In the genomic region with DNA sequence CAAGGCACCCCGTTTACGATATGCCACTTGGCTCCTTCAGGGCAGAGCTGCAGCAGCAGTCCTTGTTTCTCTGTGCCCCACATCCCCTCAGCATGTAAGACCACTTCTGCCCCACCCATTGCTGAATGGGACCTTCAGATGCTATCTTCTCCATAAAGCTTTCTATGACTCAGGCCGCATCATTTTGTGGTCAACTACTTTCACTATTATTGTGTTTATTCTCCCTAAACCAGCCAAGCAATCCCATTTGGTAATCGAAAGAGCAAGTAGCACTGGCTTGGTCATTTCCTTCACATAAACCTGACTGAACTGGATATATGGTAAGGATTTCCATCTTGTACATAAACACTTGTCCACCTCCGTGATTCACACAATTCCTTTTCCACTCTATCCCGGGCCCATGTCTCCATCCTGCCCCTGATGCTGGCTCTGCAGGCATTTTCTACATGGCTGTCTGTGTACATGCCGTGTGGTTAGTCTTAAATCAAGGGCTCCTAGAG, we compare ENCODE assay signal across 8 cellular contexts. TPM values are rescaled to one million over a fixed set of nuclear protein-coding genes. Genes with fewer than 3 reads are reported as not detected.
DNase-seq lines count a peak whose midpoint lies in the region; ATAC-seq, FAIRE-seq and TF ChIP-seq lines count a peak whose summit lies in the region.

No MANE protein-coding gene starts in this region.

- in situ Hi-C loops in Caki2 (cut with HindIII; ENCODE audit: low pct_unique_long_range_greater_than_20kb, low sequenced_read_pairs) (no loop called here), KBM-7 (cut with MboI; ENCODE audit: low pct_unique_long_range_greater_than_20kb, low sequenced_read_pairs) (no loop called here), GM12878 (cut with MboI) (no loop called here)

- H3K9me3 ChIP-seq in GM12878 (replicated peaks; ENCODE audit: control insufficient read depth, insufficient read depth, low read length) (no peaks in the 10 kb centered on the region; the same call in 2 of the 3 replicates), pancreas (no peaks in the 10 kb centered on the region), kidney (ENCODE audit: control insufficient read depth in 1 of 2, low read length in 2 of 2) (no peaks in the 10 kb centered on the region), endodermal cell (ENCODE audit: control insufficient read depth, low read length) (no peaks in the 10 kb centered on the region)

- TF ChIP-seq POLR2A in GM12878 (IDR thresholded peaks at IDR 0.05; ENCODE audit: low read depth, low read length) = no peak

- no peaks in the 10 kb centered on the region for H3K9me3 Mint-ChIP-seq in endodermal cell

- no peak overlapping the region for H3K4me3 Mint-ChIP-seq in endodermal cell

- peak; percentile 48 to 91; a peak in 2 of 4 replicates for TF ChIP-seq EP300 in GM12878 (IDR thresholded peaks at IDR 0.05; ENCODE audit: borderline replicate concordance in 1 of 2, control insufficient read depth in 1 of 2, low read depth in 2 of 2, low read length in 2 of 2)

- no peaks in the 10 kb centered on the region for H3K36me3 Mint-ChIP-seq in endodermal cell (ENCODE audit: low read depth)

- peak overlapping the region; percentile 93 for H3K4me2 ChIP-seq in GM12878 (ENCODE audit: control insufficient read depth, insufficient read depth)

- H3K27me3 ChIP-seq in GM12878 (replicated peaks in 1 of 2; ENCODE audit: control insufficient read depth in 2 of 2, insufficient read depth in 2 of 2, low read length in 1 of 2) = no peaks in the 10 kb centered on the region
- no peaks in the 10 kb centered on the region for H3K27me3 ChIP-seq in pancreas
- H3K27me3 ChIP-seq in endodermal cell (ENCODE audit: control insufficient read depth, insufficient read depth, low read length, poor library complexity, severe bottlenecking) = no peaks in the 10 kb centered on the region

- ATAC-seq in GM21447 (IDR thresholded peaks at IDR 0.05; ENCODE audit: unreplicated experiment) (peak; percentile 59), GM12878 (peak; percentile 85), pancreas (no peak)

- H2AFZ ChIP-seq in GM12878 (ENCODE audit: control insufficient read depth, low read depth, low read length) = peak overlapping the region; percentile 19

- CTCF ChIA-PET in GM12878 (lab: Yijun Ruan, JAX) = interaction anchor here (1.0 to 2.1 kb wide), 5 partner anchors 16 to 126 kb away, joined by 3 to 10 read pairs (median 3); no protein-coding TSS in a partner anchor

- H3K36me3 ChIP-seq in GM12878 (ENCODE audit: control insufficient read depth in 2 of 2, insufficient read depth in 2 of 2, low read length in 1 of 2) (no peaks in the 10 kb centered on the region), pancreas (no peaks in the 10 kb centered on the region), kidney (ENCODE audit: control insufficient read depth in 1 of 2, insufficient read depth in 2 of 2, low read length in 2 of 2) (no peaks in the 10 kb centered on the region), endodermal cell (ENCODE audit: control insufficient read depth, insufficient read depth, low read length) (no peaks in the 10 kb centered on the region)

- H3K79me2 ChIP-seq in GM12878 (ENCODE audit: control insufficient read depth, insufficient read depth, low read length) = no peaks in the 10 kb centered on the region

- peak overlapping the region; percentile 93 for H3K27ac ChIP-seq in GM12878 (ENCODE audit: control insufficient read depth, insufficient read depth)
- peak overlapping the region in 1 of 4 donors; percentile 7 for H3K27ac ChIP-seq in pancreas
- H3K27ac ChIP-seq in kidney (ENCODE audit: low read depth in 2 of 2, low read length in 2 of 2) = no peak overlapping the region
- no peak overlapping the region for H3K27ac ChIP-seq in endodermal cell (ENCODE audit: low read depth, low read length)

- DNase-seq in Caki2 (ENCODE audit: low read depth) = peak; percentile 68
- DNase-seq in KBM-7 = peak; percentile 30
- DNase-seq in GM12878 (ENCODE audit: low read depth, low spot score) = peak; percentile 88
- DNase-seq in pancreas = no peak
- DNase-seq in nucleus accumbens (lab: John Stamatoyannopoulos, UW) = no peak
- DNase-seq in kidney = no peak
- DNase-seq in endodermal cell = no peak

- H3K4me1 ChIP-seq in GM12878 (ENCODE audit: control insufficient read depth, insufficient read depth, low read length) = peaks cover 55% of the 10 kb centered on the region
- H3K4me1 ChIP-seq in pancreas = peaks cover 0 to 3% (median 0%) of the 10 kb centered on the region in 3 donors
- peaks cover 9 to 16% of the 10 kb centered on the region in 2 donors for H3K4me1 ChIP-seq in kidney (ENCODE audit: control insufficient read depth in 1 of 2, insufficient read depth in 1 of 2, low read depth in 1 of 2, low read length in 2 of 2)
- H3K4me1 ChIP-seq in endodermal cell (ENCODE audit: control insufficient read depth, insufficient read depth, low read length) = peaks cover 9% of the 10 kb centered on the region

- H3K4me1 Mint-ChIP-seq in endodermal cell = peaks cover 23% of the 10 kb centered on the region

- H3K27me3 Mint-ChIP-seq in endodermal cell (ENCODE audit: insufficient read depth) = no peaks in the 10 kb centered on the region

- TF ChIP-seq RAD21 in GM12878 (IDR thresholded peaks at IDR 0.05; ENCODE audit: insufficient read depth, low read depth, low read length) = peak; percentile 32

- RAD21 ChIA-PET in GM12878 (lab: Charles Lee; ENCODE audit: unreplicated experiment) = interaction anchor here (0.6 to 4.4 kb wide), 9 partner anchors 15 to 605 kb away, joined by 3 to 24 read pairs (median 4); a partner anchor contains a TSS

- TF ChIP-seq CTCF in GM12878 (IDR thresholded peaks at IDR 0.05 in 2 of 3, conservative IDR thresholded peaks at IDR 0.05 in 1 of 3; ENCODE audit: control insufficient read depth in 2 of 3, extremely low read depth in 1 of 3, insufficient read depth in 1 of 3, low read depth in 3 of 3, low read length in 3 of 3) = no peak
- TF ChIP-seq CTCF in pancreas (IDR thresholded peaks at IDR 0.05) = no peak
- no peak for TF ChIP-seq CTCF in kidney (IDR thresholded peaks at IDR 0.05; ENCODE audit: borderline replicate concordance, extremely low read depth, insufficient read depth)
- TF ChIP-seq CTCF in endodermal cell (conservative IDR thresholded peaks at IDR 0.05) = no peak

- peak overlapping the region; percentile 44; the same call in 1 of the 2 replicates for H3K4me3 ChIP-seq in GM12878
- no peak overlapping the region for H3K4me3 ChIP-seq in pancreas
- no peak overlapping the region for H3K4me3 ChIP-seq in kidney (ENCODE audit: low read length in 2 of 2)
- H3K4me3 ChIP-seq in endodermal cell (ENCODE audit: low read length) = no peak overlapping the region

- peak overlapping the region; percentile 60 for H3K9ac ChIP-seq in GM12878 (ENCODE audit: control insufficient read depth, insufficient read depth, low read length)
- no peak overlapping the region for H3K9ac ChIP-seq in kidney (ENCODE audit: low read length in 2 of 2)
- H3K9ac ChIP-seq in endodermal cell (ENCODE audit: extremely low read depth, low read length, poor library complexity, severe bottlenecking) = no peak overlapping the region

- no TSS peak for BruUV-seq in GM12878 (replicated peaks; lab: Mats Ljungman, UMichigan)

- no peak overlapping the region for H3K27ac Mint-ChIP-seq in endodermal cell

- intact Hi-C loops in GM12878 (cut with micrococcal nuclease; ENCODE audit: unreplicated experiment) = loop anchor here (1.0 to 10.0 kb wide), 3 partner anchors 37 to 287 kb away; a partner anchor contains a TSS
- intact Hi-C loops in pancreas (cut with DNase I) = no loop called here
- intact Hi-C loops in kidney (cut with DNase I) = no loop called here

- SMC1A ChIA-PET in GM12878 (lab: Charles Lee; ENCODE audit: uncharacterized antibody, unreplicated experiment) = interaction anchor here (0.7 to 5.0 kb wide), 19 partner anchors 10 to 288 kb away, joined by 3 to 51 read pairs (median 4); a partner anchor contains a TSS

- WGBS in GM12878 (ENCODE audit: insufficient coverage, insufficient replicate concordance, low lambda C conversion rate, missing lambda C conversion rate) = 4% methylated on average over 7 of the region's 7 CpGs
- 77 to 80% methylated on average over 7 of the region's 7 CpGs for WGBS in pancreas, 2 donors
- WGBS in endodermal cell (ENCODE audit: insufficient coverage in 1 of 2, insufficient read length in 1 of 2), 2 experiments = 80 to 91% methylated on average over 3 to 7 of the region's 7 CpGs

- POLR2A ChIA-PET in GM12878 (lab: Charles Lee) = interaction anchor here (1.3 to 1.4 kb wide), 3 partner anchors 16 to 59 kb away, joined by 5 to 8 read pairs (median 5); no protein-coding TSS in a partner anchor

- FAIRE-seq in GM12878 (lab: Jason Lieb, UNC) (peak; percentile 35), pancreas (lab: Jason Lieb, UNC) (no peak), kidney (lab: Jason Lieb, UNC) (no peak)

- H4K20me1 ChIP-seq in GM12878 (ENCODE audit: control insufficient read depth, insufficient read depth) = no peaks in the 10 kb centered on the region

RNA-seq across cellular contexts. Expression of a gene that starts 25.7 kb away (rescaled TPM):
- total RNA-seq in Caki2 (2014; rRNA removed; shearing (Covaris generic); ENCODE audit: low replicate concordance) = 0.23 and 4.0 TPM in 2 replicates
- total RNA-seq in GM12878 (2013; cell fraction: nucleolus; rRNA removed) = 2.2 and 2.5 TPM in 2 replicates
- 0.11 and 0.23 TPM in 2 replicates for total RNA-seq in GM12878 (2014; rRNA removed)
- 0.28 and 0.31 TPM in 2 replicates for total RNA-seq in GM12878 (2014; rRNA removed; fragmentation: Illumina TruSeq; extraction: Trizol)
- 0.18 TPM in 1 of 2 replicates, not detected in the other for total RNA-seq in GM12878 (2021)
- not detected for polyA plus RNA-seq in GM12878 (2011; ENCODE audit: low read depth)
- 0.07 and 0.10 TPM in 2 replicates for polyA plus RNA-seq in GM12878 (2011; rRNA removed)
- 0.18 and 0.21 TPM in 2 replicates for polyA plus RNA-seq in GM12878 (2011; cell fraction: cytosol; rRNA removed)
- 0.15 and 0.34 TPM in 2 replicates for polyA plus RNA-seq in GM12878 (2011; cell fraction: nucleus; rRNA removed)
- 0.15 and 0.24 TPM in 2 replicates for polyA plus RNA-seq in GM12878 (2012)
- 0.16 TPM in 1 of 2 replicates, not detected in the other for polyA plus RNA-seq in GM12878 (2014; fragmentation: Illumina TruSeq; extraction: Trizol)
- under 1 TPM; 0.06 to 0.09 TPM for polyA plus RNA-seq in GM12878 (2014; fragmentation: Nextera tagmentation; extraction: Ambion mirVana)
- polyA plus RNA-seq in GM12878 (2014; rRNA removed) = 0.14 and 0.18 TPM in 2 replicates
- under 1 TPM in 1 of 2 experiments, not detected in 1; 0.07 TPM for polyA plus RNA-seq in GM12878 (2016; fragmentation: Nextera tagmentation; extraction: Ambion mirVana)
- polyA minus RNA-seq in GM12878 (2011; rRNA and poly(A)+ RNA removed) = 0.21 TPM in 1 of 2 replicates, not detected in the other
- not detected in 2 replicates for polyA minus RNA-seq in GM12878 (2011; cell fraction: cytosol; rRNA and poly(A)+ RNA removed)
- polyA minus RNA-seq in GM12878 (2011; cell fraction: nucleus; rRNA and poly(A)+ RNA removed) = 0.60 TPM in 1 of 2 replicates, not detected in the other
- total RNA-seq in pancreas = 1 to 10 TPM in 5 of 6 donors, under 1 TPM in 1; 0.69 to 5.5 (median 1.5) TPM
- 1 to 10 TPM; 1.1 to 2.3 TPM for polyA plus RNA-seq in pancreas
- total RNA-seq in kidney = 9.9 TPM
- polyA plus RNA-seq in kidney (ENCODE audit: insufficient read depth, low read depth, low replicate concordance) = 21.6 TPM
- not detected for total RNA-seq in endodermal cell
- 0.21 TPM for polyA plus RNA-seq in endodermal cell (2013, experiment 1 of 2)
- polyA plus RNA-seq in endodermal cell (2013, experiment 2 of 2) = not detected

Comparison
In these comparisons a context has a peak if more than half of its experiments do, and no peak if none do; other contexts are left out.
1. DNase-seq: peak in Caki2 (single experiment), KBM-7 (single experiment) and GM12878 (single experiment); none in pancreas (0 of 6), nucleus accumbens (0 of 56), kidney (single experiment) and endodermal cell (single experiment).
2. ATAC-seq: peak in GM21447 (single experiment) and GM12878 (single experiment); none in pancreas (0 of 4).